In genomic region chr3:59856921-59857320, GRCh38 we compare ENCODE assay signal across 1 cellular context.
TF ChIP-seq lines count a peak whose summit lies in the region.

No MANE protein-coding gene starts in this region.

TF ChIP-seq in H1, 55 proteins besides CTCF, POLR2A, EP300 and RAD21 (continued from another document):
- no peak for TF ChIP-seq BACH1 (IDR thresholded peaks at IDR 0.05; ENCODE audit: low read length)
- no peak for TF ChIP-seq SP1 (IDR thresholded peaks at IDR 0.05; ENCODE audit: low read depth, low read length)
- TF ChIP-seq RBBP5 (IDR thresholded peaks at IDR 0.05; ENCODE audit: borderline replicate concordance, low read depth, low read length) = no peak
- TF ChIP-seq BRCA1 (IDR thresholded peaks at IDR 0.05; ENCODE audit: low read depth, low read length) = no peak
- TF ChIP-seq TEAD4 (IDR thresholded peaks at IDR 0.05; ENCODE audit: low read depth, low read length) = no peak
- no peak for TF ChIP-seq GABPA (IDR thresholded peaks at IDR 0.05; ENCODE audit: borderline replicate concordance, insufficient read depth, low read length)
- no peak for TF ChIP-seq HDAC2 (IDR thresholded peaks at IDR 0.05; ENCODE audit: borderline replicate concordance in 1 of 2, low read depth in 2 of 2, low read length in 2 of 2)
- no peak for TF ChIP-seq PHF8 (conservative IDR thresholded peaks at IDR 0.05; ENCODE audit: low read depth, low read length)
